ENCODE assay signal across 8 cellular contexts in the genomic region with DNA sequence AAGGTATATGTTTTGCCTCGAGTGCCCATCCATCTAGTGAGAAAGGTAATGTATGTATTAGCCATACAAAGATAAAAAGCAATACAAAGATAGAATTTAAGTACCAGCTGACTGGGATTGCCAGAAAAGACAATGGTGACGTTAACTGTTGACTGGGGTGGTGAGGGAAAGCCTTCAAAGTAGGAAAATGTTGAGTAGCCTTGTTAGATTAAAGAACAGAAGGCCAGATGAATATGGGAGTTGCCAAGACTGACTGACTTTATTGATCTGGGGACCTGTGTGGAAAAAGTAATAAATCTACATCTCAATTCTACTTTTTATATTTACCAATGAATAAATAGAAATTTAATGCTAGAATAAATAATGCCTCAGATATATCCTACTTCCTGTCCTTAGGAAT.
"Had no signal": no experiment of that assay in that cellular context is flagged by ENCODE, and none has a peak within 500 bp of the region (broad histone marks: within the 10 kb centered on the region; RNA-seq: fewer than 3 reads in every experiment).

No MANE protein-coding gene starts in this region.

- H3K27ac Mint-ChIP-seq: IgD-negative memory B cell had no signal

- H3K27me3 Mint-ChIP-seq: IgD-negative memory B cell had no signal

- FAIRE-seq: HepG2, HTR-8/SVneo, K562 had no signal

- H3K4me2 ChIP-seq: KMS-11 had no signal

- H3K4me1 Mint-ChIP-seq: IgD-negative memory B cell had no signal

- DNase-seq: IMR-90, KG1 had no signal

- H3K36me3 Mint-ChIP-seq: IgD-negative memory B cell had no signal

- H3K9ac ChIP-seq: KMS-11 had no signal

- ATAC-seq: HepG2, K562 had no signal

- H3K27ac ChIP-seq: HL-60, KMS-11 had no signal

- H3K4me3 Mint-ChIP-seq: IgD-negative memory B cell had no signal

- H3K4me3 ChIP-seq: K562 had no signal
